ENCODE assay signal across 10 cellular contexts in genomic region chr10:88288621-88289059, GRCh38.
DNase-seq lines count a peak whose midpoint lies in the region; ATAC-seq, FAIRE-seq and TF ChIP-seq lines count a peak whose summit lies in the region.
"Had no signal": no experiment of that assay in that cellular context is flagged by ENCODE, and none has a peak within 500 bp of the region (broad histone marks: within the 10 kb centered on the region; RNA-seq: fewer than 3 reads in every experiment).

No MANE protein-coding gene starts in this region.

- H3K4me3 ChIP-seq in Jurkat, Clone E6-1 (ENCODE audit: low read length) = no peak overlapping the region

- H3K36me3 Mint-ChIP-seq in naive thymus-derived CD8-positive, alpha-beta T cell = no peaks in the 10 kb centered on the region

- no peak overlapping the region for H3K4me3 Mint-ChIP-seq in naive thymus-derived CD8-positive, alpha-beta T cell
- H3K4me3 Mint-ChIP-seq: T-helper 1 cell treated with Interleukin-12 subunit alpha and Interleukin-12 subunit beta and Interleukin-4 antibody, amounts not matched to agents 30 μg/mL and 1 μg/mL, for 36 hours had no signal

- H3K27ac ChIP-seq in foreskin keratinocyte = no peak overlapping the region

- POLR2A ChIA-PET in naive thymus-derived CD8-positive, alpha-beta T cell (lab: Charles Lee) = no interaction called here

- no peaks in the 10 kb centered on the region for H3K9me3 Mint-ChIP-seq in naive thymus-derived CD8-positive, alpha-beta T cell

- no peak for TF ChIP-seq CTCF in foreskin keratinocyte (conservative IDR thresholded peaks at IDR 0.05)

- H3K4me1 ChIP-seq in foreskin keratinocyte = no peaks in the 10 kb centered on the region

- FAIRE-seq in GM18507 (lab: Jason Lieb, UNC) = peak; percentile 82

- H3K27me3 ChIP-seq in foreskin keratinocyte = no peaks in the 10 kb centered on the region

- H3K4me1 Mint-ChIP-seq in naive thymus-derived CD8-positive, alpha-beta T cell = peaks cover 0 to 40% (median 3%) of the 10 kb centered on the region in 4 donors

- H3K27me3 Mint-ChIP-seq in naive thymus-derived CD8-positive, alpha-beta T cell = no peaks in the 10 kb centered on the region

- no peak overlapping the region for H3K27ac Mint-ChIP-seq in naive thymus-derived CD8-positive, alpha-beta T cell
- H3K27ac Mint-ChIP-seq: T-helper 1 cell treated with Interleukin-12 subunit alpha and Interleukin-12 subunit beta and Interleukin-4 antibody, amounts not matched to agents 30 μg/mL and 1 μg/mL, for 36 hours had no signal

- peak; percentile 63 for ATAC-seq in GM21447 (IDR thresholded peaks at IDR 0.05; ENCODE audit: unreplicated experiment)
- ATAC-seq in foreskin keratinocyte = no peak
- ATAC-seq in HG03457 (IDR thresholded peaks at IDR 0.05; ENCODE audit: unreplicated experiment) = no peak
- ATAC-seq in naive thymus-derived CD8-positive, alpha-beta T cell = no peak

- DNase-seq in GM18507 (ENCODE audit: extremely low spot score, insufficient read length, low read depth) (no peak), foreskin keratinocyte (peak; percentile 63 to 78), COLO668 (lab: John Stamatoyannopoulos, UW; ENCODE audit: unreplicated experiment) (no peak), kidney glomerular epithelial cell (lab: John Stamatoyannopoulos, UW) (no peak)
- DNase-seq in Jurkat, Clone E6-1 (ENCODE audit: low read depth, low spot score) = peak; percentile 64
- DNase-seq in naive thymus-derived CD8-positive, alpha-beta T cell = no peak
- DNase-seq: Kasumi-1 had no signal

Comparison
In these comparisons a context has a peak if more than half of its experiments do, and no peak if none do; other contexts are left out.
1. DNase-seq: peak in Jurkat, Clone E6-1 (single experiment) and foreskin keratinocyte (2 of 2); none in GM18507 (single experiment), COLO668 (single experiment), naive thymus-derived CD8-positive, alpha-beta T cell (0 of 10) and kidney glomerular epithelial cell (single experiment).